ENCODE assay signal across 24 cellular contexts in genomic region chr17:53134546-53134945, GRCh38.
"Had no signal": no experiment of that assay in that cellular context is flagged by ENCODE, and none has a peak within 500 bp of the region (broad histone marks: within the 10 kb centered on the region; RNA-seq: fewer than 3 reads in every experiment).

No MANE protein-coding gene starts in this region.

- H3K27me3 ChIP-seq: breast epithelium had no signal

- H3K36me3 Mint-ChIP-seq: activated CD8-positive, alpha-beta memory T cell treated with anti-CD3 and anti-CD28 coated beads, Interleukin-2, amount 10 ng/mL, durations not matched to agents 7 days and 5 days; activated naive CD4-positive, alpha-beta T cell treated with anti-CD3 and anti-CD28 coated beads, Interleukin-2, amount 50 U/mL, for 24 hours; T-cell had no signal

- H3K36me3 ChIP-seq: breast epithelium, MG63 had no signal

- H3K27me3 Mint-ChIP-seq: activated B cell treated with CpG ODN at 0.5 μM for 24 hours; activated CD4-positive, alpha-beta T cell treated with anti-CD3 and anti-CD28 coated beads, Interleukin-2, amount 10 ng/mL, durations not matched to agents 24 days and 14 days; activated CD8-positive, alpha-beta memory T cell treated with anti-CD3 and anti-CD28 coated beads, Interleukin-2, amount 10 ng/mL, durations not matched to agents 7 days and 5 days; activated naive CD4-positive, alpha-beta T cell treated with anti-CD3 and anti-CD28 coated beads, Interleukin-2, amount 50 U/mL, for 24 hours; activated T-cell treated with anti-CD3 and anti-CD28 coated beads, Interleukin-2, amount 50 U/mL, for 24 hours; T-cell had no signal

- H3K9me3 ChIP-seq: breast epithelium, MG63 had no signal

- H3K4me1 Mint-ChIP-seq: activated B cell treated with CpG ODN at 0.5 μM for 24 hours; activated CD4-positive, alpha-beta T cell treated with anti-CD3 and anti-CD28 coated beads, Interleukin-2, amount 10 ng/mL, durations not matched to agents 24 days and 14 days; activated CD8-positive, alpha-beta memory T cell treated with anti-CD3 and anti-CD28 coated beads, Interleukin-2, amount 10 ng/mL, durations not matched to agents 7 days and 5 days; activated naive CD4-positive, alpha-beta T cell treated with anti-CD3 and anti-CD28 coated beads, Interleukin-2, amount 50 U/mL, for 24 hours; T-cell had no signal

- H3K9me3 Mint-ChIP-seq: activated B cell treated with CpG ODN at 0.5 μM for 24 hours; activated CD4-positive, alpha-beta T cell treated with anti-CD3 and anti-CD28 coated beads, Interleukin-2, amount 10 ng/mL, durations not matched to agents 24 days and 14 days had no signal

- H3K27ac Mint-ChIP-seq: activated B cell treated with CpG ODN at 0.5 μM for 24 hours; activated CD4-positive, alpha-beta T cell treated with anti-CD3 and anti-CD28 coated beads, Interleukin-2, amount 10 ng/mL, durations not matched to agents 24 days and 14 days; activated CD8-positive, alpha-beta memory T cell treated with anti-CD3 and anti-CD28 coated beads, Interleukin-2, amount 10 ng/mL, durations not matched to agents 7 days and 5 days; activated naive CD4-positive, alpha-beta T cell treated with anti-CD3 and anti-CD28 coated beads, Interleukin-2, amount 50 U/mL, for 24 hours; activated T-cell treated with anti-CD3 and anti-CD28 coated beads, Interleukin-2, amount 50 U/mL, for 24 hours; activated T-helper 1 cell treated with anti-CD3 and anti-CD28 coated beads, Interleukin-12 subunit alpha, Interleukin-12 subunit beta, Interleukin-2, Interleukin-4 antibody, amounts not matched to agents 30 ng/mL and 10 ng/mL and 1 ng/mL, durations not matched to agents 14 hours and 24 hours and 36 hours; T-cell had no signal

- ATAC-seq: activated CD8-positive, alpha-beta memory T cell treated with anti-CD3 and anti-CD28 coated beads, Interleukin-2, amount 10 ng/mL, durations not matched to agents 7 days and 5 days; T-cell had no signal

- H3K4me1 ChIP-seq: breast epithelium had no signal

- H3K27ac ChIP-seq: breast epithelium had no signal

- FAIRE-seq: TTC549 had no signal

- H3K4me3 Mint-ChIP-seq: activated B cell treated with CpG ODN at 0.5 μM for 24 hours; activated CD4-positive, alpha-beta T cell treated with anti-CD3 and anti-CD28 coated beads, Interleukin-2, amount 10 ng/mL, durations not matched to agents 24 days and 14 days; activated CD8-positive, alpha-beta memory T cell treated with anti-CD3 and anti-CD28 coated beads, Interleukin-2, amount 10 ng/mL, durations not matched to agents 7 days and 5 days; activated naive CD4-positive, alpha-beta T cell treated with anti-CD3 and anti-CD28 coated beads, Interleukin-2, amount 50 U/mL, for 24 hours; activated T-cell treated with anti-CD3 and anti-CD28 coated beads, Interleukin-2, amount 50 U/mL, for 24 hours; activated T-helper 1 cell treated with anti-CD3 and anti-CD28 coated beads, Interleukin-12 subunit alpha, Interleukin-12 subunit beta, Interleukin-2, Interleukin-4 antibody, amounts not matched to agents 30 ng/mL and 10 ng/mL and 1 ng/mL, durations not matched to agents 14 hours and 24 hours and 36 hours; T-cell had no signal

- DNase-seq: activated B cell treated with CpG ODN at 0.5 μM for 24 hours; activated CD4-positive, alpha-beta T cell treated with anti-CD3 and anti-CD28 coated beads for 1 hour; activated CD4-positive, alpha-beta T cell treated with anti-CD3 and anti-CD28 coated beads, Interleukin-2, amount 10 ng/mL, durations not matched to agents 24 days and 14 days; activated CD4-positive, alpha-beta T cell treated with anti-CD3 and anti-CD28 coated beads, Interleukin-2, amount 50 U/mL, for 48 hours; activated CD8-positive, alpha-beta memory T cell treated with anti-CD3 and anti-CD28 coated beads, Interleukin-2, amount 10 ng/mL, durations not matched to agents 7 days and 5 days; activated effector memory CD4-positive, alpha-beta T cell treated with Interleukin-2 at 50 U/mL for 16 hours; activated naive CD4-positive, alpha-beta T cell; activated T-cell treated with anti-CD3 and anti-CD28 coated beads, Interleukin-2, amount 50 U/mL, for 24 hours; aorta; caudate nucleus; MG63; NCI-H146; NCI-H187 treated with DMSO at 0.1 percent for 48 hours; NCI-H446; NCI-H524; NCI-H748 treated with DMSO at 0.1 percent for 48 hours; SIG-M5; T-cell; T-helper 2 cell; T1000 had no signal

- H3K4me3 ChIP-seq: breast epithelium, MG63 had no signal
